ENCODE assay signal across 10 cellular contexts in the genomic region with DNA sequence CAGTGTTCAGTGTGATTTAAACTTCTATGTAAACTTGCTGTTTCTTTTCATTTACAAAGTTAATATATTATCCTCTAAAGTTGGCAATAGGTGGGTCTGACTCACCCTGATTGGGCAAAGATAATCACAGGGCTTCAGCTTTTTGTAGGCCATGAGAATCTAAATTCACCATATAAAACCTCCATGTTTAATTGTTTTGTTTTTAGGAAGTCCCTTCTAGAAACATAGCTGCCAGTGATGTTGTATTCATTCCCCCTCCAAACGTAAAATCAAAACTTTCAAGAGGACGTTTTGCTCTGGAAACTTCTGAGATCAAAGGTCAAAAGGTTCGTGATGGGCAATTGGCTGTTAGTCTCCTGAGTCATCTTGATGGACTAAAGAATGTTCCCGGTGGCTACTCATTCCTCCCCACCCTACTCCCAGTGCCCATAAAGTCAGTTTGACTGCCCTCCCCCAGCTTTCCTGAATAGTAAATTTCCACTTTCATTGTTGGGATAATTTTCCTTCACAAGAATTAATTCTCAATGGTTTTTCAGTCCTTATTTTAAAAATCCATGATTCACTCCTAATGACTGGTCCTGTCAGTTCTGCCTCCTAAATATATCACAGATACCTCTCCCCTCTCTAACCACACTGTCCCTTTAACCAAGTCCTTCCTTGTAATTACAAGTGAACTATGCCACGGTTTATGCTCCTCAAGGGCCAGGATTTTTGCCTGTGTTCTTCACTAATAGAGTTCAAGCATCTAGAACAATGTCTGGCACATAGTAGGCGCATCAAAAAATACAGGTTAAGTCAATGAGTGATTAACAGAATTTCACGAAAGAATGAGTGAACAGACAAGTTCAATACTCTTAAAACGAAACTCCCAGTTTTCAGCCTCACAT.
DNase-seq lines count a peak whose midpoint lies in the region; ATAC-seq, FAIRE-seq and TF ChIP-seq lines count a peak whose summit lies in the region.
"Had no signal": no experiment of that assay in that cellular context is flagged by ENCODE, and none has a peak within 500 bp of the region (broad histone marks: within the 10 kb centered on the region; RNA-seq: fewer than 3 reads in every experiment).

No MANE protein-coding gene starts in this region.

- 74% methylated on average over 8 of the region's 8 CpGs for WGBS in mammary epithelial cell (ENCODE audit: low coverage, missing lambda C conversion rate)
- 47% methylated on average over 8 of the region's 8 CpGs for WGBS in mesenchymal stem cell

- H3K27ac ChIP-seq in mammary epithelial cell (ENCODE audit: insufficient read depth, low read depth, low read length) = no peak overlapping the region
- H3K27ac ChIP-seq in mesenchymal stem cell (ENCODE audit: low read length, poor library complexity, severe bottlenecking) = peak overlapping the region; percentile 35
- no peak overlapping the region for H3K27ac ChIP-seq in naive thymus-derived CD4-positive, alpha-beta T cell (ENCODE audit: low read depth, low read length)
- H3K27ac ChIP-seq: brain microvascular endothelial cell had no signal

- ATAC-seq in GM18870 (IDR thresholded peaks at IDR 0.05; ENCODE audit: unreplicated experiment) = no peak
- ATAC-seq in naive thymus-derived CD4-positive, alpha-beta T cell = no peak
- no peak for ATAC-seq in left ventricle myocardium superior
- ATAC-seq in stimulated activated naive B cell treated with anti-CD40 and anti-IgM and Interleukin-4, amounts not matched to agents 10 μg/mL and 1 μg/mL and 100 μg/mL, for 72 hours (replicated peaks) = no peak

- H2BK120ac ChIP-seq in mesenchymal stem cell (ENCODE audit: low read depth, low read length) = no peak overlapping the region

- no peak overlapping the region for H2AK5ac ChIP-seq in mesenchymal stem cell (ENCODE audit: low read length, severe bottlenecking)

- BruUV-seq in Calu3 (replicated peaks; lab: Mats Ljungman, UMichigan) (no TSS peak), mammary epithelial cell (replicated peaks; lab: Mats Ljungman, UMichigan) (no TSS peak)

- H3K9me3 ChIP-seq in mammary epithelial cell (replicated peaks; ENCODE audit: insufficient read depth, low read length) = no peaks in the 10 kb centered on the region
- no peaks in the 10 kb centered on the region for H3K9me3 ChIP-seq in mesenchymal stem cell (ENCODE audit: control insufficient read depth, low read length)
- no peaks in the 10 kb centered on the region for H3K9me3 ChIP-seq in naive thymus-derived CD4-positive, alpha-beta T cell (ENCODE audit: control insufficient read depth in 2 of 3, low read length in 3 of 3)

- H3K9ac ChIP-seq in mammary epithelial cell (ENCODE audit: insufficient read depth, low read length) (no peak overlapping the region), mesenchymal stem cell (ENCODE audit: low read length) (peak overlapping the region; percentile 79)

- no peak overlapping the region for H3K18ac ChIP-seq in mesenchymal stem cell (ENCODE audit: low read depth in 1 of 2, low read length in 2 of 2)

- H3K36me3 ChIP-seq in mammary epithelial cell (ENCODE audit: insufficient read depth, low read length) (no peaks in the 10 kb centered on the region), mesenchymal stem cell (ENCODE audit: control insufficient read depth in 1 of 2, insufficient read depth in 2 of 2, low read depth in 1 of 2, low read length in 2 of 2) (no peaks in the 10 kb centered on the region)
- H3K36me3 ChIP-seq in naive thymus-derived CD4-positive, alpha-beta T cell (ENCODE audit: control insufficient read depth in 2 of 3, insufficient read depth in 3 of 3, low read length in 3 of 3) = no peaks in the 10 kb centered on the region
- H3K36me3 ChIP-seq: brain microvascular endothelial cell had no signal

- no peak overlapping the region for H2BK5ac ChIP-seq in mesenchymal stem cell (ENCODE audit: low read depth, low read length, poor library complexity, severe bottlenecking)

- DNase-seq in Calu3 (peak; percentile 1), HTR-8/SVneo (ENCODE audit: insufficient read length, low spot score) (peak; percentile 40), mammary epithelial cell (peak; percentile 22), mesenchymal stem cell (peak; percentile 55), left ventricle myocardium superior (no peak)
- DNase-seq in naive thymus-derived CD4-positive, alpha-beta T cell = no peak
- DNase-seq in stimulated activated naive B cell treated with anti-CD40 and anti-IgM and Interleukin-4, amounts not matched to agents 10 μg/mL and 1 μg/mL and 100 μg/mL, for 72 hours = no peak
- DNase-seq: activated CD4-positive, alpha-beta memory T cell treated with anti-CD3 and anti-CD28 coated beads for 36 hours; brain microvascular endothelial cell had no signal

- CTCF ChIA-PET in Calu3 (lab: Charles Lee) = no interaction called here
- CTCF ChIA-PET in mammary epithelial cell (lab: Charles Lee; ENCODE audit: low non-redundant PET) = no interaction called here
- CTCF ChIA-PET in naive thymus-derived CD4-positive, alpha-beta T cell (lab: Charles Lee) = no interaction called here

- H3K9me3 Mint-ChIP-seq in Calu3 (ENCODE audit: low read depth, unreplicated experiment) = no peaks in the 10 kb centered on the region
- H3K9me3 Mint-ChIP-seq in naive thymus-derived CD4-positive, alpha-beta T cell = no peaks in the 10 kb centered on the region
- H3K9me3 Mint-ChIP-seq in stimulated activated naive B cell treated with anti-CD40 and anti-IgM and Interleukin-4, amounts not matched to agents 10 μg/mL and 1 μg/mL and 100 μg/mL, for 72 hours = no peaks in the 10 kb centered on the region
- H3K9me3 Mint-ChIP-seq: activated CD4-positive, alpha-beta memory T cell treated with anti-CD3 and anti-CD28 coated beads for 36 hours had no signal

- no peak overlapping the region for H3K27ac Mint-ChIP-seq in Calu3 (ENCODE audit: unreplicated experiment)
- H3K27ac Mint-ChIP-seq in naive thymus-derived CD4-positive, alpha-beta T cell = no peak overlapping the region
- H3K27ac Mint-ChIP-seq in stimulated activated naive B cell treated with anti-CD40 and anti-IgM and Interleukin-4, amounts not matched to agents 10 μg/mL and 1 μg/mL and 100 μg/mL, for 72 hours = no peak overlapping the region
- H3K27ac Mint-ChIP-seq: activated CD4-positive, alpha-beta memory T cell treated with anti-CD3 and anti-CD28 coated beads for 36 hours had no signal

- H3K4me3 ChIP-seq in mammary epithelial cell (replicated peaks in 1 of 3; ENCODE audit: insufficient read depth in 1 of 3, low read depth in 2 of 3, low read length in 3 of 3) (no peak overlapping the region), mesenchymal stem cell (ENCODE audit: insufficient read depth in 1 of 2, low read depth in 1 of 2, low read length in 2 of 2) (peak overlapping the region in 1 of 2 experiments; percentile 61)
- H3K4me3 ChIP-seq in naive thymus-derived CD4-positive, alpha-beta T cell (ENCODE audit: low read length) = no peak overlapping the region

- no peak overlapping the region for H4K8ac ChIP-seq in mesenchymal stem cell (ENCODE audit: low read length)

- POLR2A ChIA-PET in naive thymus-derived CD4-positive, alpha-beta T cell (lab: Charles Lee) = no interaction called here

- no peak overlapping the region for H3K23ac ChIP-seq in mesenchymal stem cell (ENCODE audit: low read length in 2 of 2)

- H2BK15ac ChIP-seq in mesenchymal stem cell (ENCODE audit: low read depth, poor library complexity, severe bottlenecking) = no peak overlapping the region

- H3K4ac ChIP-seq in mesenchymal stem cell (ENCODE audit: low read depth in 1 of 2, low read length in 2 of 2) = no peak overlapping the region

- no peaks in the 10 kb centered on the region for H3K79me2 ChIP-seq in mammary epithelial cell (ENCODE audit: insufficient read depth, low read length)

- H2AFZ ChIP-seq in mammary epithelial cell (ENCODE audit: low read depth, low read length) (peak overlapping the region; percentile 29), mesenchymal stem cell (ENCODE audit: low read depth, low read length) (no peak overlapping the region)

- H3K4me1 ChIP-seq in mammary epithelial cell (ENCODE audit: insufficient read depth, low read length) = peaks cover 4% of the 10 kb centered on the region
- no peaks in the 10 kb centered on the region for H3K4me1 ChIP-seq in mesenchymal stem cell (ENCODE audit: control insufficient read depth, insufficient read depth, low read depth, low read length)
- no peaks in the 10 kb centered on the region for H3K4me1 ChIP-seq in naive thymus-derived CD4-positive, alpha-beta T cell (ENCODE audit: control insufficient read depth in 2 of 2, insufficient read depth in 2 of 2, low read length in 2 of 2)

- no peaks in the 10 kb centered on the region for H3K27me3 Mint-ChIP-seq in Calu3 (ENCODE audit: unreplicated experiment)
- H3K27me3 Mint-ChIP-seq in naive thymus-derived CD4-positive, alpha-beta T cell = peaks cover 0 to 2% (median 0%) of the 10 kb centered on the region in 5 donors
- no peaks in the 10 kb centered on the region for H3K27me3 Mint-ChIP-seq in stimulated activated naive B cell treated with anti-CD40 and anti-IgM and Interleukin-4, amounts not matched to agents 10 μg/mL and 1 μg/mL and 100 μg/mL, for 72 hours
- H3K27me3 Mint-ChIP-seq: activated CD4-positive, alpha-beta memory T cell treated with anti-CD3 and anti-CD28 coated beads for 36 hours had no signal

- no peaks in the 10 kb centered on the region for H4K20me1 ChIP-seq in mammary epithelial cell (ENCODE audit: insufficient read depth, low read length)

- H4K91ac ChIP-seq in mesenchymal stem cell (ENCODE audit: low read length) = no peak overlapping the region

- no peak overlapping the region for H3K14ac ChIP-seq in mesenchymal stem cell (ENCODE audit: low read length in 2 of 2)

- no peak for FAIRE-seq in HTR-8/SVneo (lab: Jason Lieb, UNC)

- H3K27me3 ChIP-seq in mammary epithelial cell (ENCODE audit: insufficient read depth, low read length) (no peaks in the 10 kb centered on the region), mesenchymal stem cell (ENCODE audit: control insufficient read depth in 1 of 2, insufficient read depth in 1 of 2, low read length in 2 of 2) (no peaks in the 10 kb centered on the region)
- no peaks in the 10 kb centered on the region for H3K27me3 ChIP-seq in naive thymus-derived CD4-positive, alpha-beta T cell (ENCODE audit: control insufficient read depth in 2 of 2, insufficient read depth in 2 of 2, low read length in 2 of 2)
- H3K27me3 ChIP-seq: brain microvascular endothelial cell had no signal

- dilution Hi-C loops in mammary epithelial cell (cut with HindIII; ENCODE audit: low sequenced_read_pairs) = no loop called here

- peak overlapping the region; percentile 10 for H3K4me2 ChIP-seq in mammary epithelial cell (ENCODE audit: insufficient read depth, low read depth, low read length)
- no peak overlapping the region for H3K4me2 ChIP-seq in mesenchymal stem cell (ENCODE audit: low read length, poor library complexity, severe bottlenecking)

- H2BK12ac ChIP-seq in mesenchymal stem cell (ENCODE audit: low read length in 2 of 2) = no peak overlapping the region

- in situ Hi-C loops in mammary epithelial cell (cut with MboI; ENCODE audit: low sequenced_read_pairs in 2 of 2) = no loop called here

- peaks cover 8% of the 10 kb centered on the region for H3K4me1 Mint-ChIP-seq in Calu3 (ENCODE audit: low read depth, unreplicated experiment)
- H3K4me1 Mint-ChIP-seq in naive thymus-derived CD4-positive, alpha-beta T cell = no peaks in the 10 kb centered on the region
- peaks cover 6 to 10% of the 10 kb centered on the region in 2 donors for H3K4me1 Mint-ChIP-seq in stimulated activated naive B cell treated with anti-CD40 and anti-IgM and Interleukin-4, amounts not matched to agents 10 μg/mL and 1 μg/mL and 100 μg/mL, for 72 hours

- no peak overlapping the region for H3K4me3 Mint-ChIP-seq in Calu3 (ENCODE audit: low read depth, unreplicated experiment)
- H3K4me3 Mint-ChIP-seq in naive thymus-derived CD4-positive, alpha-beta T cell = no peak overlapping the region
- no peak overlapping the region for H3K4me3 Mint-ChIP-seq in stimulated activated naive B cell treated with anti-CD40 and anti-IgM and Interleukin-4, amounts not matched to agents 10 μg/mL and 1 μg/mL and 100 μg/mL, for 72 hours
- H3K4me3 Mint-ChIP-seq: activated CD4-positive, alpha-beta memory T cell treated with anti-CD3 and anti-CD28 coated beads for 36 hours had no signal

- H3K79me1 ChIP-seq in mesenchymal stem cell (replicated peaks; ENCODE audit: low read length, poor library complexity, severe bottlenecking) = no peaks in the 10 kb centered on the region

- intact Hi-C loops in Calu3 (cut with micrococcal nuclease; ENCODE audit: unreplicated experiment) = loop anchor here (5.0 kb wide), 1 partner anchor 125 kb away; no protein-coding TSS in a partner anchor
- intact Hi-C loops in mammary epithelial cell (cut with micrococcal nuclease) = no loop called here
- intact Hi-C loops in naive thymus-derived CD4-positive, alpha-beta T cell (cut with micrococcal nuclease) = no loop called here
- intact Hi-C loops in left ventricle myocardium superior (cut with micrococcal nuclease) = no loop called here

- no peak for TF ChIP-seq CTCF in Calu3 (IDR thresholded peaks at IDR 0.05; ENCODE audit: unreplicated experiment)
- TF ChIP-seq CTCF in mammary epithelial cell (conservative IDR thresholded peaks at IDR 0.05 in 1 of 2, IDR thresholded peaks at IDR 0.05 in 1 of 2; ENCODE audit: extremely low read depth in 1 of 2, insufficient read depth in 1 of 2, low read depth in 1 of 2, low read length in 2 of 2) = no peak

- H3K36me3 Mint-ChIP-seq in Calu3 (ENCODE audit: insufficient read depth, unreplicated experiment) = no peaks in the 10 kb centered on the region
- no peaks in the 10 kb centered on the region for H3K36me3 Mint-ChIP-seq in naive thymus-derived CD4-positive, alpha-beta T cell
- no peaks in the 10 kb centered on the region for H3K36me3 Mint-ChIP-seq in stimulated activated naive B cell treated with anti-CD40 and anti-IgM and Interleukin-4, amounts not matched to agents 10 μg/mL and 1 μg/mL and 100 μg/mL, for 72 hours
- H3K36me3 Mint-ChIP-seq: activated CD4-positive, alpha-beta memory T cell treated with anti-CD3 and anti-CD28 coated beads for 36 hours had no signal

Comparison
In these comparisons a context has a peak if more than half of its experiments do, and no peak if none do; other contexts are left out.
1. DNase-seq: peak in Calu3 (single experiment), HTR-8/SVneo (single experiment), mammary epithelial cell (single experiment) and mesenchymal stem cell (single experiment); none in naive thymus-derived CD4-positive, alpha-beta T cell (0 of 9), left ventricle myocardium superior (single experiment) and stimulated activated naive B cell treated with anti-CD40 and anti-IgM and Interleukin-4, amounts not matched to agents 10 μg/mL and 1 μg/mL and 100 μg/mL, for 72 hours (single experiment).